ENCODE assay signal across 17 cellular contexts in the genomic region with DNA sequence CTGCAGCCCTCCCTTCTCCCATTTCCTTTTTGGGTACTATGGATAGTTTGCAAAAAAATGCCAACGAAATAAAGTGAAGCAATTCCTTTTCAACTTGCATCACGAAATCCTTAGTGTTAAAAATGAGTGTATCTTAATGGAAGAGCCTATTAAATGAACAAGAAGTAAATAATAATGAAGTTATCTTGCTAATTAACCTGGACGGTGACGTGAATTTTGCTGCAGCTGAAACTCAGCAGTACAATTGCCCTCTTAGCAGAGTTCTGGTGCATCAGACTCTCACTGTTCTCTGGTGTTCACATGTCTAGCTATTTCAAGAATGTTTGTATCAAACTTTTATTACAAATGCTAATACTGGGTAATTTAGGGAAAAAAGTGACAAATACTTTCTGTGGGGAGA.
"Had no signal": no experiment of that assay in that cellular context is flagged by ENCODE, and none has a peak within 500 bp of the region (broad histone marks: within the 10 kb centered on the region; RNA-seq: fewer than 3 reads in every experiment).

No MANE protein-coding gene starts in this region.

- DNase-seq: activated CD4-positive, alpha-beta T cell treated with anti-CD3 and anti-CD28 coated beads for 36 hours; activated CD4-positive, alpha-beta T cell treated with anti-CD3 and anti-CD28 coated beads, Interleukin-2, amount 50 U/mL, for 48 hours; activated naive CD8-positive, alpha-beta T cell treated with anti-CD3 and anti-CD28 coated beads for 36 hours; activated T-cell treated with anti-CD3 and anti-CD28 coated beads for 4 hours; body of pancreas; effector CD8-positive, alpha-beta T cell; mesendoderm; natural killer cell; ovary; sigmoid colon; stimulated activated naive CD4-positive, alpha-beta T cell treated with Interleukin-2 at 50 U/mL for 16 hours; T-cell; trophoblast cell had no signal

- ATAC-seq: activated CD4-positive, alpha-beta T cell treated with anti-CD3 and anti-CD28 coated beads for 36 hours; body of pancreas; esophagus mucosa; gastroesophageal sphincter; natural killer cell; SK-N-SH treated with all-trans-retinoic acid at 6 μM for 48 hours; T-cell; WTC11 had no signal

- H3K4me3 ChIP-seq: body of pancreas, gastroesophageal sphincter, ovary had no signal

- H3K36me3 ChIP-seq: gastroesophageal sphincter, ovary, sigmoid colon had no signal

- H3K9me3 ChIP-seq: body of pancreas, gastroesophageal sphincter, ovary, sigmoid colon had no signal

- H3K27me3 ChIP-seq: body of pancreas, gastroesophageal sphincter, ovary, sigmoid colon had no signal

- H3K27ac ChIP-seq: body of pancreas, gastroesophageal sphincter, ovary, sigmoid colon had no signal

- H3K4me1 ChIP-seq: body of pancreas, gastroesophageal sphincter had no signal
